ENCODE assay signal across 1 cellular context in the genomic region with DNA sequence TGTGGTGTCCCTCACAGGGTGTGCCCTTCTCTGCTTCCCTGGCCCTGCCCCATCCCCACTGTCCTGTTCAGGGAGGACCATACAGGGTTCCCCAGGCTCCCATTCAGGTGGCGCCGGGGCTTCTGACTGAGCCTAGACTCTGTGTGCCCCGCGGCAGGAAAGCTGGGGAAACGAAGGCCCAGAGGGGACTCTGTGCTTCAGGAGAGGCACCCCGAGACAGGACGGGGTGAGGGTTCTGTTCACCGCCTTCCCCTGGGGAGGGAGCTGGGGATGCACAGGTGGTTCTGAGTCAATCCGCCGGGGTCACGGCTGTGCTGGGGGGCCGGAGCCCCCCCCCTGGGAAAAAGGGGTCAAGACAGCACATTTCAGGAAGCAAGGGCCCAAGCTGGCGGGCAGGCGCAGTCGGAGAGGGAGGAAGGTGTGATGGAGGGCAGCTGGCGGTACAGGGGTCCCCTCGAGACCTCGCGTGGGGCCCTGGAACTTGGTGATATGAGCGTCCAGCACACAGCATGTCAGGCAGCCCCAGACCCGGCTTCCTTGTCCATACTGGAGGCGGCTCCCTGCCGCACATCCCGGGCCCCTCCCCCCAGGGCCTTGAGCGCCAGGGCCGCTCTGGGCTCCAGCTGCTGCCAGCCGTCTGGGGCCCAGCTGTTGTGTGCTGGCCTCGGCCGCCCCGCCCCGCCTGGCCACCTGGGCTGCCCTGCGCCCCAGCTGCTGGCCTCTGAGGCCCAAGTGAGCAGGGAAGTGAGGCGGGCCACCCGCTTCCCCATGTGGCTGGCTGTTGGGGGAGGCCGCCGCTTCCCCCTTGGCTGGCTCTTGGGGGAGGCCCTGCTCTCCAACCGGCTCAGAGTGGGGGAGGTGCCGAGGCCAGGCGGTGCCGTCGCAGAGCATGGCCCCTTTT.
A peak's percentile ranks its signal among the peaks of the same experiment; 100 is the strongest.
TF ChIP-seq lines count a peak whose summit lies in the region.

No MANE protein-coding gene starts in this region.

TF ChIP-seq in HepG2, 621 proteins besides CTCF, POLR2A, EP300 and RAD21 (continued from another document and continues in another):
- TF ChIP-seq, protein P1, sequence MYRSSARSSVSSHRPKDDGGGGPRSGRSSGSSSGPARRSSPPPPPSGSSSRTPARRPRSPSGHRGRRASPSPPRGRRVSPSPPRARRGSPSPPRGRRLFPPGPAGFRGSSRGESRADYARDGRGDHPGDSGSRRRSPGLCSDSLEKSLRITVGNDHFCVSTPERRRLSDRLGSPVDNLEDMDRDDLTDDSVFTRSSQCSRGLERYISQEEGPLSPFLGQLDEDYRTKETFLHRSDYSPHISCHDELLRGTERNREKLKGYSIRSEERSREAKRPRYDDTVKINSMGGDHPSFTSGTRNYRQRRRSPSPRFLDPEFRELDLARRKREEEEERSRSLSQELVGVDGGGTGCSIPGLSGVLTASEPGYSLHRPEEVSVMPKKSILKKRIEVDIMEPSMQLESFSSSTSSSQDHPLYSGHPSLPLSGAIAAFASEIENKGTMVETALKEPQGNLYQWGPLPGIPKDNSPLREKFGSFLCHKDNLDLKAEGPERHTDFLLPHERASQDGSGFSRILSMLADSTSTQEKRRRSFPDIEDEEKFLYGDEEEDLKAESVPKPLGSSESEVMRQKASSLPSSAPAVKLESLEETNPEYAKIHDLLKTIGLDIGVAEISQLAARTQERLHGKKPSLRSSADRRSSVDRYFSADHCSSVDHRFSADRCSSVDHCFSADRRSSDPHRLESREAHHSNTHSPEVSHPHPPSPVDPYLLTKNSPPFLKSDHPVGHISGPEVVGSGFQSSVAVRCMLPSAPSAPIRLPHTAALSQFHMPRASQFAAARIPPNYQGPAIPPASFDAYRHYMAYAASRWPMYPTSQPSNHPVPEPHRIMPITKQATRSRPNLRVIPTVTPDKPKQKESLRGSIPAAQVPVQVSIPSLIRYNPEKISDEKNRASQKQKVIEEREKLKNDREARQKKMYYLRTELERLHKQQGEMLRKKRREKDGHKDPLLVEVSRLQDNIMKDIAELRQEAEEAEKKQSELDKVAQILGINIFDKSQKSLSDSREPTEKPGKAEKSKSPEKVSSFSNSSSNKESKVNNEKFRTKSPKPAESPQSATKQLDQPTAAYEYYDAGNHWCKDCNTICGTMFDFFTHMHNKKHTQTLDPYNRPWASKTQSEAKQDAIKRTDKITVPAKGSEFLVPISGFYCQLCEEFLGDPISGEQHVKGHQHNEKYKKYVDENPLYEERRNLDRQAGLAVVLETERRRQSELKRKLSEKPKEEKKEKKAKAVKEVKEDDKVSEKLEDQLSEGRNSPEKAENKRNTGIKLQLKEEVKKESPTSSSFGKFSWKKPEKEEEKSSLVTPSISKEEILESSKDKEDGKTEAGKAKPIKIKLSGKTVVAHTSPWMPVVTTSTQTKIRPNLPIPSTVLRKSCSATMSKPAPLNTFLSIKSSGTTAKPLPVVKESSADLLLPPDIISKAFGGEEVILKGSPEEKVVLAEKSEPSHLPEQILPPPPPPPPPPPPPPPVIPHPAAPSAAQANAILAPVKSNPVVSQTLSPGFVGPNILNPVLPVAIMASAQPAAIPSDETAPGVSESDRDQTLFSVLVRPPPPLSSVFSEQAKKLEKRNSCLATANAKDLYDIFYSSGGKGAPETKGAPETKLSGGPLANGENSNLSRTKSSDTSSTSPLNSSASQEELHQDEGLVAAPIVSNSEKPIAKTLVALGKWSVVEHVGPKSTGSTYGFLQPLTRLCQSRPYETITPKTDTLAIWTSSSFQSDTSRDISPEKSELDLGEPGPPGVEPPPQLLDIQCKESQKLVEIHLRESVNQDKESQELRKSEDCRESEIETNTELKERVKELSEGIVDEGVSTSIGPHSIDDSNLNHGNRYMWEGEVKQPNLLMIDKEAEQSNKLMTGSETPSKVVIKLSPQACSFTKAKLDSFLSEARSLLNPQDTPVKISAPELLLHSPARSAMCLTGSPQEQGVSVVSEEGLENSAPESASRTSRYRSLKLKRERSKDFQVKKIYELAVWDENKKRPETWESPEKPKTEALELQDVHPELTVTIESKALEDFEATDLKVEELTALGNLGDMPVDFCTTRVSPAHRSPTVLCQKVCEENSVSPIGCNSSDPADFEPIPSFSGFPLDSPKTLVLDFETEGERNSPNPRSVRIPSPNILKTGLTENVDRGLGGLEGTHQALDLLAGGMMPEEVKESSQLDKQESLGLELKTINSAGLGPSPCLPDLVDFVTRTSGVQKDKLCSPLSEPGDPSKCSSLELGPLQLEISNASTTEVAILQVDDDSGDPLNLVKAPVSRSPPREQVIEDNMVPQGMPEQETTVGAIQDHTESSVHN (CRISPR knock-in tag; IDR thresholded peaks at IDR 0.05) = peak; percentile 92; the same call in 1 of the 2 replicates
- TF ChIP-seq RXRA (CRISPR knock-in tag; IDR thresholded peaks at IDR 0.05) (peak; percentile 96), KDM6A (CRISPR knock-in tag; IDR thresholded peaks at IDR 0.05; ENCODE audit: low read depth) (peak; percentile 89), ZSCAN21 (CRISPR knock-in tag; IDR thresholded peaks at IDR 0.05; ENCODE audit: borderline replicate concordance) (peak; percentile 95), ZNF563 (CRISPR knock-in tag; IDR thresholded peaks at IDR 0.05) (0 out of 2 replicates have a peak, but pooled peaks have one; percentile 15), SNAI1 (CRISPR knock-in tag; IDR thresholded peaks at IDR 0.05; ENCODE audit: borderline replicate concordance) (peak; percentile 40; the same call in 1 of the 2 replicates), ZNF614 (CRISPR knock-in tag; IDR thresholded peaks at IDR 0.05; ENCODE audit: borderline replicate concordance) (peak; percentile 93; the same call in 1 of the 2 replicates), PRDM4 (CRISPR knock-in tag; IDR thresholded peaks at IDR 0.05; ENCODE audit: borderline replicate concordance) (peak; percentile 38; the same call in 1 of the 2 replicates), HNF1B (CRISPR knock-in tag; IDR thresholded peaks at IDR 0.05) (peak; percentile 75), LCORL (IDR thresholded peaks at IDR 0.05) (no peak), LCORL (CRISPR knock-in tag; IDR thresholded peaks at IDR 0.05) (peak; percentile 93), ZNF224 (CRISPR knock-in tag; IDR thresholded peaks at IDR 0.05) (peak; percentile 54; the same call in 1 of the 2 replicates), CEBPG (CRISPR knock-in tag; IDR thresholded peaks at IDR 0.05) (peak; percentile 46; the same call in 1 of the 2 replicates), TOPORS (CRISPR knock-in tag; IDR thresholded peaks at IDR 0.05) (peak; percentile 84; the same call in 1 of the 2 replicates), ZNF251 (CRISPR knock-in tag; IDR thresholded peaks at IDR 0.05) (no peak), SUZ12 (IDR thresholded peaks at IDR 0.05; ENCODE audit: low read depth, low read length) (no peak), ZNF18 (CRISPR knock-in tag; IDR thresholded peaks at IDR 0.05; ENCODE audit: insufficient replicate concordance) (peak; percentile 80), ZNF713 (CRISPR knock-in tag; IDR thresholded peaks at IDR 0.05) (0 out of 2 replicates have a peak, but pooled peaks have one; percentile 89), KDM2A (CRISPR knock-in tag; IDR thresholded peaks at IDR 0.05; ENCODE audit: borderline replicate concordance, low read depth) (peak; percentile 93), HOMEZ (CRISPR knock-in tag; IDR thresholded peaks at IDR 0.05; ENCODE audit: low read depth) (no peak), ZBTB1 (CRISPR knock-in tag; IDR thresholded peaks at IDR 0.05; ENCODE audit: borderline replicate concordance) (no peak), TCF12 (IDR thresholded peaks at IDR 0.05) (no peak), TCF12 (CRISPR knock-in tag; IDR thresholded peaks at IDR 0.05) (peak; percentile 94; the same call in 1 of the 2 replicates), ZNF546 (CRISPR knock-in tag; conservative IDR thresholded peaks at IDR 0.05) (peak; percentile 96), IKZF4 (CRISPR knock-in tag; IDR thresholded peaks at IDR 0.05; ENCODE audit: borderline replicate concordance, low read depth, not compliant biosample characterization) (peak; percentile 94), MAF1 (CRISPR knock-in tag; IDR thresholded peaks at IDR 0.05; ENCODE audit: borderline replicate concordance) (peak; percentile 43; the same call in 1 of the 2 replicates), NR2F2 (IDR thresholded peaks at IDR 0.05; ENCODE audit: borderline replicate concordance, low read depth) (peak; percentile 76; the same call in 1 of the 2 replicates), FOXO1 (CRISPR knock-in tag; IDR thresholded peaks at IDR 0.05) (peak; percentile 91), DNMT1 (CRISPR knock-in tag; IDR thresholded peaks at IDR 0.05) (peak; percentile 81), ZNF781 (CRISPR knock-in tag; IDR thresholded peaks at IDR 0.05; ENCODE audit: borderline replicate concordance, not compliant biosample characterization) (no peak)
- TF ChIP-seq, protein P2, sequence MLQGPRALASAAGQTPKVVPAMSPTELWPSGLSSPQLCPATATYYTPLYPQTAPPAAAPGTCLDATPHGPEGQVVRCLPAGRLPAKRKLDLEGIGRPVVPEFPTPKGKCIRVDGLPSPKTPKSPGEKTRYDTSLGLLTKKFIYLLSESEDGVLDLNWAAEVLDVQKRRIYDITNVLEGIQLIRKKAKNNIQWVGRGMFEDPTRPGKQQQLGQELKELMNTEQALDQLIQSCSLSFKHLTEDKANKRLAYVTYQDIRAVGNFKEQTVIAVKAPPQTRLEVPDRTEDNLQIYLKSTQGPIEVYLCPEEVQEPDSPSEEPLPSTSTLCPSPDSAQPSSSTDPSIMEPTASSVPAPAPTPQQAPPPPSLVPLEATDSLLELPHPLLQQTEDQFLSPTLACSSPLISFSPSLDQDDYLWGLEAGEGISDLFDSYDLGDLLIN (CRISPR knock-in tag; IDR thresholded peaks at IDR 0.05; ENCODE audit: borderline replicate concordance) = peak; percentile 62
- TF ChIP-seq, protein P3, sequence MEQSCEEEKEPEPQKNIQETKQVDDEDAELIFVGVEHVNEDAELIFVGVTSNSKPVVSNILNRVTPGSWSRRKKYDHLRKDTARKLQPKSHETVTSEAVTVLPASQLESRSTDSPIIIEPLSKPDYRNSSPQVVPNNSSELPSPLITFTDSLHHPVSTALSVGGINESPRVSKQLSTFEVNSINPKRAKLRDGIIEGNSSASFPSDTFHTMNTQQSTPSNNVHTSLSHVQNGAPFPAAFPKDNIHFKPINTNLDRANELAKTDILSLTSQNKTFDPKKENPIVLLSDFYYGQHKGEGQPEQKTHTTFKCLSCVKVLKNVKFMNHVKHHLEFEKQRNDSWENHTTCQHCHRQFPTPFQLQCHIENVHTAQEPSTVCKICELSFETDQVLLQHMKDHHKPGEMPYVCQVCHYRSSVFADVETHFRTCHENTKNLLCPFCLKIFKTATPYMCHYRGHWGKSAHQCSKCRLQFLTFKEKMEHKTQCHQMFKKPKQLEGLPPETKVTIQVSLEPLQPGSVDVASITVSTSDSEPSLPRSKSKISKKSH (CRISPR knock-in tag; IDR thresholded peaks at IDR 0.05; ENCODE audit: borderline replicate concordance) = no peak; the same call in none of the 2 replicates
